9 cellular contexts compared by ENCODE assay signal in the genomic region with DNA sequence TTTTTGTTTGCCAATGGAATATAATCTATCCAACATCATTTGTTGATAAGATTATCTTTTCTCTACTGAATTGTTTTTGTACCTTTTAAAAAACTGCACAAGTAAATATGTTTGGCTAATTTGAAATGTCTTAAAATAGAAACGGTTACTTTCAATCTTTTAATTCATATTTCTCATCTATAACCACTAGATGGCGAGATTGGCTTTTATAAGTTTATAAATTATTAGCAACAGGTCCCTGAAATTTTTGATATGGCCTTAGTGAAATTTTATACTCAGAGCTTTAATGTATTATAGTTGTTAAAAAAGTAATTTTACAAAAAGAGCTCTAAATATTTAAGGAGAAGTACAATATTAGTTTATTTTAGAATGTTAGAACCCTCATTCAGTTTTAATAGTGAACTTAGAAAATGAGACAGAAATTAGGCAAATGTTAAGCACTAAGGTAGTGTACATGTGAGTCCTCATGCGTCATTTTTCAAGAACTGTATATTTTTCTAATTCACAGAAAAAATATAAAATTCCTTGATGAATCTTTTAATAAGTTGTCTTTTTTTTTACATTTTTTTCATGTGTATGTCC.
DNase-seq lines count a peak whose midpoint lies in the region; ATAC-seq and TF ChIP-seq lines count a peak whose summit lies in the region.
"Had no signal": no experiment of that assay in that cellular context is flagged by ENCODE, and none has a peak within 500 bp of the region (broad histone marks: within the 10 kb centered on the region; RNA-seq: fewer than 3 reads in every experiment).

No MANE protein-coding gene starts in this region.

- TF ChIP-seq CTCF in NB4 (IDR thresholded peaks at IDR 0.05; ENCODE audit: low read depth, low read length) (no peak), hepatocyte (IDR thresholded peaks at IDR 0.05; ENCODE audit: poor library complexity) (peak; percentile 71), BE2C (IDR thresholded peaks at IDR 0.05; ENCODE audit: low read depth, low read length) (no peak)

- no peaks in the 10 kb centered on the region for H4K20me1 ChIP-seq in hepatocyte (ENCODE audit: insufficient read depth, poor library complexity, severe bottlenecking)

- no peak overlapping the region for H3K4me2 ChIP-seq in hepatocyte

- H3K9me2 ChIP-seq in hepatocyte (replicated peaks; ENCODE audit: insufficient read depth), result no peaks in the 10 kb centered on the region

- H3K4me1 ChIP-seq in hepatocyte (ENCODE audit: insufficient read depth) (no peaks in the 10 kb centered on the region), BE2C (no peaks in the 10 kb centered on the region)

- ATAC-seq in HG03135 (IDR thresholded peaks at IDR 0.05; ENCODE audit: unreplicated experiment), result no peak

- H3K79me2 ChIP-seq in hepatocyte, result no peaks in the 10 kb centered on the region

- H3K27ac ChIP-seq in hepatocyte, result no peak overlapping the region
- H3K27ac ChIP-seq: epithelial cell of prostate had no signal

- no peak overlapping the region for H3K4me3 ChIP-seq in NB4 (ENCODE audit: low read depth, low read length)
- no peak overlapping the region for H3K4me3 ChIP-seq in hepatocyte
- H3K4me3 ChIP-seq in BE2C (ENCODE audit: low read depth, low read length), result no peak overlapping the region

- H3K36me3 ChIP-seq in hepatocyte (replicated peaks; ENCODE audit: insufficient read depth, low read depth) (no peaks in the 10 kb centered on the region), BE2C (no peaks in the 10 kb centered on the region)

- WGBS in hepatocyte (ENCODE audit: low lambda C conversion rate, missing lambda C conversion rate), result 32% methylated on average over 3 of the region's 3 CpGs

- peak; percentile 56 for DNase-seq in DMS53 treated with DMSO at 0.1 percent for 48 hours (lab: John Stamatoyannopoulos, UW; ENCODE audit: unreplicated experiment)
- peak; percentile 41 for DNase-seq in NB4 (ENCODE audit: low read depth)
- DNase-seq in SW 1271 (lab: John Stamatoyannopoulos, UW), result peak; percentile 7 to 68
- DNase-seq in hepatocyte (ENCODE audit: low spot score), result peak; percentile 48
- no peak for DNase-seq in mesenteric fat pad (ENCODE audit: low spot score)
- DNase-seq in HK-2 (ENCODE audit: unreplicated experiment), result no peak
- no peak for DNase-seq in BE2C

- H3K9me3 ChIP-seq in hepatocyte (ENCODE audit: low read depth) (no peaks in the 10 kb centered on the region), BE2C (no peaks in the 10 kb centered on the region)

- no peaks in the 10 kb centered on the region for H3K27me3 ChIP-seq in hepatocyte
- no peaks in the 10 kb centered on the region for H3K27me3 ChIP-seq in BE2C

- H2AFZ ChIP-seq in hepatocyte, result no peak overlapping the region

- no peak for TF ChIP-seq POLR2A in NB4 (IDR thresholded peaks at IDR 0.05; ENCODE audit: extremely low read depth, insufficient read length)

Comparison
In these comparisons a context has a peak if more than half of its experiments do, and no peak if none do; other contexts are left out.
1. DNase-seq: peak in DMS53 treated with DMSO at 0.1 percent for 48 hours (single experiment), NB4 (single experiment), SW 1271 (2 of 2) and hepatocyte (single experiment); none in mesenteric fat pad (single experiment), HK-2 (single experiment) and BE2C (single experiment).